19 cellular contexts compared by ENCODE assay signal in the genomic region with DNA sequence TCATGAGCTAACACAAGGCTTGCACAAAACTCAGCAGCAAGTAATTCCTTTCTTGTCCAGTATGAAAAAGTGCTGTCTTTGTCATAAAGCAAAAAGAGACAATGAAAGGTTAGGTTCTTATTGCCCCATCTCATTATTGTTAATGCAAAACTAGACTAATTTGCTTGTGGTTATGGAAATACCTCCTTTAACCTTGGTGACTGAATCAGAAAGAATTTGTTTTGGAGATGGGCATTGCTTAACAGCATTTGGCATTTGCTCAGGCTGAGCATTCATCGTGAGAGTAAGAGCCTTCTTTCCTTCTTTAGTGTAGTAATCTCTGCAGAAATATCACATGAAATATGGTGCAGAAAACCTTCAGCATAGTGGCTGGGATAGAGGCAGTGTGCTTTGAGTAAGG.
DNase-seq lines count a peak whose midpoint lies in the region; ATAC-seq and TF ChIP-seq lines count a peak whose summit lies in the region.
"Had no signal": no experiment of that assay in that cellular context is flagged by ENCODE, and none has a peak within 500 bp of the region (broad histone marks: within the 10 kb centered on the region; RNA-seq: fewer than 3 reads in every experiment).

No MANE protein-coding gene starts in this region.

- H3K79me2 ChIP-seq in fibroblast of lung (ENCODE audit: control insufficient read depth, insufficient read depth, low read length): no peaks in the 10 kb centered on the region

- ATAC-seq in omental fat pad (ENCODE audit: low FRiP score): peak; percentile 93
- ATAC-seq: HepG2, natural killer cell, right cardiac atrium, Right ventricle myocardium inferior had no signal

- no peaks in the 10 kb centered on the region for H3K36me3 ChIP-seq in fibroblast of lung (ENCODE audit: control insufficient read depth, insufficient read depth, low read length)
- H3K36me3 ChIP-seq in BE2C: no peaks in the 10 kb centered on the region
- H3K36me3 ChIP-seq: BLaER1, tibial nerve had no signal

- TF ChIP-seq CTCF in fibroblast of lung (conservative IDR thresholded peaks at IDR 0.05 in 1 of 2, IDR thresholded peaks at IDR 0.05 in 1 of 2; ENCODE audit: low read depth in 1 of 2, low read length in 2 of 2): no peak
- TF ChIP-seq CTCF in omental fat pad (IDR thresholded peaks at IDR 0.05): no peak
- no peak for TF ChIP-seq CTCF in BE2C (IDR thresholded peaks at IDR 0.05; ENCODE audit: low read depth, low read length)

- no peak overlapping the region for H3K4me2 ChIP-seq in fibroblast of lung (ENCODE audit: extremely low read depth, insufficient read depth, low read length)
- H3K4me2 ChIP-seq: BLaER1 had no signal

- peak; percentile 43 for DNase-seq in Caki2 (ENCODE audit: low read depth)
- DNase-seq in NCI-H526 treated with DMSO at 0.1 percent for 48 hours (lab: John Stamatoyannopoulos, UW): peak; percentile 97
- DNase-seq in fibroblast of lung (ENCODE audit: low read depth in 2 of 2): peak; percentile 88 to 93
- no peak for DNase-seq in omental fat pad (ENCODE audit: low spot score)
- DNase-seq in NCI-H1417 treated with DMSO at 0.1 percent for 48 hours (lab: John Stamatoyannopoulos, UW): no peak
- no peak for DNase-seq in NOMO-1 treated with dmso at 0.1 percent for 144 hours (lab: John Stamatoyannopoulos, UW; ENCODE audit: unreplicated experiment)
- DNase-seq in activated T-cell treated with anti-CD3 and anti-CD28 coated beads, Interleukin-2, amount 50 U/mL, for 1 hour: no peak
- no peak for DNase-seq in BE2C
- DNase-seq: activated CD4-positive, CD25-positive, alpha-beta regulatory T cell treated with anti-CD3 and anti-CD28 coated beads, Interleukin-2, amount 50 U/mL, for 72 hours; DMS79; H7; natural killer cell; NCI-H2171 treated with DMSO at 0.1 percent for 48 hours; stimulated activated CD4-positive, alpha-beta T cell treated with anti-CD3 and anti-CD28 coated beads, Interleukin-4, amount 100 ng/mL, for 1 hour had no signal

- no peak overlapping the region for H2AFZ ChIP-seq in fibroblast of lung (ENCODE audit: low read length)

- in situ Hi-C loops in Caki2 (cut with HindIII; ENCODE audit: low pct_unique_long_range_greater_than_20kb, low sequenced_read_pairs): no loop called here

- no peaks in the 10 kb centered on the region for H4K20me1 ChIP-seq in fibroblast of lung (ENCODE audit: control insufficient read depth, extremely low read depth, insufficient read depth, low read length)
- H4K20me1 ChIP-seq: BLaER1 had no signal

- H3K4me3 ChIP-seq in fibroblast of lung (replicated peaks in 1 of 4; ENCODE audit: control extremely low read depth in 1 of 4, insufficient read depth in 1 of 4, low read depth in 3 of 4, low read length in 4 of 4): no peak overlapping the region
- H3K4me3 ChIP-seq in BE2C (ENCODE audit: low read depth, low read length): no peak overlapping the region
- H3K4me3 ChIP-seq: BLaER1, tibial nerve had no signal

- no peaks in the 10 kb centered on the region for H3K9me3 ChIP-seq in fibroblast of lung (ENCODE audit: control insufficient read depth, insufficient read depth, low read depth, low read length)
- H3K9me3 ChIP-seq in BE2C: no peaks in the 10 kb centered on the region
- H3K9me3 ChIP-seq: BLaER1, tibial nerve had no signal

- H3K4me1 ChIP-seq in fibroblast of lung (ENCODE audit: control insufficient read depth, extremely low read depth, insufficient read depth, low read length) (no peaks in the 10 kb centered on the region), BE2C (no peaks in the 10 kb centered on the region)
- H3K4me1 ChIP-seq: BLaER1 had no signal

- no peak overlapping the region for H3K27ac ChIP-seq in fibroblast of lung (ENCODE audit: insufficient read depth, low read length)
- H3K27ac ChIP-seq: BLaER1, tibial nerve had no signal

- H3K9ac ChIP-seq in fibroblast of lung (ENCODE audit: insufficient read depth, low read length): no peak overlapping the region
- H3K9ac ChIP-seq: BLaER1 had no signal

- no peaks in the 10 kb centered on the region for H3K27me3 ChIP-seq in fibroblast of lung (ENCODE audit: control insufficient read depth, insufficient read depth, low read length)
- no peaks in the 10 kb centered on the region for H3K27me3 ChIP-seq in BE2C
- H3K27me3 ChIP-seq: BLaER1, tibial nerve had no signal

Comparison
In these comparisons a context has a peak if more than half of its experiments do, and no peak if none do; other contexts are left out.
1. DNase-seq: peak in Caki2 (single experiment), NCI-H526 treated with DMSO at 0.1 percent for 48 hours (single experiment) and fibroblast of lung (2 of 2); none in omental fat pad (single experiment), NCI-H1417 treated with DMSO at 0.1 percent for 48 hours (single experiment), NOMO-1 treated with dmso at 0.1 percent for 144 hours (single experiment), activated T-cell treated with anti-CD3 and anti-CD28 coated beads, Interleukin-2, amount 50 U/mL, for 1 hour (single experiment) and BE2C (single experiment).